Comparison of ENCODE assay signal across 9 cellular contexts in the genomic region with DNA sequence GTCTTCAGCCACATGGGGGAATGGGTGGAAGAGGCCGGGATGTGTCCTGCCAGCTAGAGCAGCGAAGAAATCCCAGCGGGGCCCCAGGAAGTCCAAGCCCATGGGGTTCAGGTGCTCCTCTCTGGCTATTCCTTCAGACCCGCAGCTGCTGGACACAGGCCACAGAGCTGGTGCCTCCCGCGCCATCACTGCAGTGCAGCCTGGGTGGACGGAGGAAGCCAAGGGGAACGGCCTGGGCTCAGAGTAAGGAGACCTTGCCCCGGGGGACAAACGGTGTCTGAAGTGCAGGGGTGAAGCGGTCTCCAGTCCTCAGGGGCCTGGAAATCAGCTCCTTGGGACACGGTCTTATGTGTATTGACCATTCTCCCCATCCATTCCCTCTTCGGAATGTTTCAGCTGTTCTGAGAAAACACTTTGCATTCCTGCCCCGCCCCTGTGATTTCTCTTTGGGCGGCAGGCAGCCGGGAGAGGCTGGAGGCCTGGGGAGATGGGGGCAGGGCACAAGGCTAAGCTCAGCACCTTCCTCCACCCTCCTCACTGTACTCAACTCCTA. TPM values are rescaled to one million over a fixed set of nuclear protein-coding genes. Genes with fewer than 3 reads are reported as not detected.
DNase-seq lines count a peak whose midpoint lies in the region; ATAC-seq and TF ChIP-seq lines count a peak whose summit lies in the region.
"Had no signal": no experiment of that assay in that cellular context is flagged by ENCODE, and none has a peak within 500 bp of the region (broad histone marks: within the 10 kb centered on the region; RNA-seq: fewer than 3 reads in every experiment).

No MANE protein-coding gene starts in this region.

- H3K9ac ChIP-seq in subcutaneous abdominal adipose tissue (ENCODE audit: low read length in 5 of 5) = peak overlapping the region in 2 of 5 donors; percentile 6 to 35

- H3K9me3 ChIP-seq in left lung = no peaks in the 10 kb centered on the region
- no peaks in the 10 kb centered on the region for H3K9me3 ChIP-seq in subcutaneous abdominal adipose tissue (ENCODE audit: control insufficient read depth in 5 of 5, low read length in 5 of 5)
- no peaks in the 10 kb centered on the region for H3K9me3 ChIP-seq in CD8-positive, alpha-beta T cell (ENCODE audit: low read length)

- intact Hi-C loops in left lung (cut with DNase I) = no loop called here
- intact Hi-C loops in CD8-positive, alpha-beta T cell (cut with DNase I, micrococcal nuclease) = no loop called here

- CTCF ChIA-PET in CD8-positive, alpha-beta T cell (lab: Charles Lee) = no interaction called here

- H3K4me3 Mint-ChIP-seq in CD8-positive, alpha-beta T cell = no peak overlapping the region

- H3K27me3 Mint-ChIP-seq in CD8-positive, alpha-beta T cell (ENCODE audit: low read depth) = no peaks in the 10 kb centered on the region

- no peaks in the 10 kb centered on the region for H3K27me3 ChIP-seq in left lung
- peaks cover 0 to 2% (median 0%) of the 10 kb centered on the region in 5 donors for H3K27me3 ChIP-seq in subcutaneous abdominal adipose tissue (ENCODE audit: control insufficient read depth in 5 of 5, insufficient read depth in 4 of 5, low read length in 5 of 5)
- no peaks in the 10 kb centered on the region for H3K27me3 ChIP-seq in CD8-positive, alpha-beta T cell (ENCODE audit: insufficient read depth, low read length)

- H3K4me1 ChIP-seq in left lung (peaks cover 63 to 74% of the 10 kb centered on the region in 2 donors), subcutaneous abdominal adipose tissue (ENCODE audit: control insufficient read depth in 5 of 5, insufficient read depth in 5 of 5, low read length in 5 of 5) (peaks cover 23 to 80% (median 61%) of the 10 kb centered on the region in 5 donors)
- H3K4me1 ChIP-seq in CD8-positive, alpha-beta T cell (ENCODE audit: insufficient read depth, low read length) = peaks cover 12% of the 10 kb centered on the region

- no peak for TF ChIP-seq CTCF in coronary artery (IDR thresholded peaks at IDR 0.05)
- no peak for TF ChIP-seq CTCF in left lung (IDR thresholded peaks at IDR 0.05)
- no peak for TF ChIP-seq CTCF in CD8-positive, alpha-beta T cell (IDR thresholded peaks at IDR 0.05)

- H3K36me3 Mint-ChIP-seq in CD8-positive, alpha-beta T cell = peaks cover 23% of the 10 kb centered on the region

- H3K27ac Mint-ChIP-seq in CD8-positive, alpha-beta T cell = no peak overlapping the region

- H3K4me1 Mint-ChIP-seq in CD8-positive, alpha-beta T cell (ENCODE audit: low read depth) = peaks cover 8% of the 10 kb centered on the region

- peaks cover 0 to 34% of the 10 kb centered on the region in 2 donors for H3K36me3 ChIP-seq in left lung
- H3K36me3 ChIP-seq in subcutaneous abdominal adipose tissue (ENCODE audit: control insufficient read depth in 5 of 5, insufficient read depth in 5 of 5, low read length in 5 of 5) = peaks cover 0 to 22% (median 15%) of the 10 kb centered on the region in 5 donors
- no peaks in the 10 kb centered on the region for H3K36me3 ChIP-seq in CD8-positive, alpha-beta T cell (ENCODE audit: insufficient read depth, low read length)

- H3K9me3 Mint-ChIP-seq in CD8-positive, alpha-beta T cell = no peaks in the 10 kb centered on the region

- H3K4me3 ChIP-seq in coronary artery (peak overlapping the region; percentile 57), left lung (peak overlapping the region in 1 of 2 donors; percentile 9), subcutaneous abdominal adipose tissue (ENCODE audit: low read depth in 1 of 5, low read length in 5 of 5) (peak overlapping the region in 3 of 5 donors; percentile 4 to 45 (median 39))
- H3K4me3 ChIP-seq in CD8-positive, alpha-beta T cell (ENCODE audit: low read depth, low read length) = no peak overlapping the region
- H3K4me3 ChIP-seq: GM12878 had no signal

- DNase-seq in HT-29 (ENCODE audit: low spot score) (peak; percentile 56), coronary artery (ENCODE audit: low spot score) (no peak), left lung (peak; percentile 84 to 86)
- no peak for DNase-seq in CD8-positive, alpha-beta T cell

- ATAC-seq in left lung = peak; percentile 73
- ATAC-seq in GM21619 (IDR thresholded peaks at IDR 0.05; ENCODE audit: unreplicated experiment) = no peak
- ATAC-seq in GM21723 (IDR thresholded peaks at IDR 0.05; ENCODE audit: unreplicated experiment) = no peak
- no peak for ATAC-seq in HG03439 (IDR thresholded peaks at IDR 0.05; ENCODE audit: unreplicated experiment)
- ATAC-seq in CD8-positive, alpha-beta T cell = no peak
- ATAC-seq: GM12878 had no signal

- peak overlapping the region; percentile 79 to 99 for H3K27ac ChIP-seq in coronary artery
- peak overlapping the region; percentile 89 to 94 for H3K27ac ChIP-seq in left lung
- peak overlapping the region; percentile 93 for H3K27ac ChIP-seq in subcutaneous abdominal adipose tissue (ENCODE audit: low read depth, low read length)
- no peak overlapping the region for H3K27ac ChIP-seq in CD8-positive, alpha-beta T cell (ENCODE audit: low read depth, low read length)

- POLR2A ChIA-PET in CD8-positive, alpha-beta T cell (lab: Charles Lee) = interaction anchor here (1.8 kb wide), 1 partner anchor 16 kb away, joined by 7 read pairs; no protein-coding TSS in a partner anchor

RNA-seq across cellular contexts. Expression of gene MTHFR, which starts 18.4 kb away (rescaled TPM):
- 25.3 and 32.2 TPM in 2 replicates for total RNA-seq in HT-29 (2014; rRNA removed; shearing (Covaris generic))
- total RNA-seq in left lung = 10 to 100 TPM; 34.2 to 44.5 TPM
- 10 to 100 TPM; 27.3 to 27.5 TPM for total RNA-seq in CD8-positive, alpha-beta T cell

RNA-seq across cellular contexts. Expression of gene CLCN6, which starts 18.7 kb away (rescaled TPM):
- total RNA-seq in HT-29 (2014; rRNA removed; shearing (Covaris generic)) = 9.7 TPM in 2 replicates
- 10 to 100 TPM; 17.7 to 43.4 TPM for total RNA-seq in left lung
- total RNA-seq in CD8-positive, alpha-beta T cell = 10 to 100 TPM; 14.8 to 18.5 TPM

RNA-seq across cellular contexts. Expression of gene C1orf167, which starts 25.3 kb away (rescaled TPM):
- not detected in 2 replicates for total RNA-seq in HT-29 (2014; rRNA removed; shearing (Covaris generic))
- total RNA-seq in left lung = 10 to 100 TPM in 1 of 2 donors, 1 to 10 TPM in 1; 5.7 to 14.4 TPM
- total RNA-seq in CD8-positive, alpha-beta T cell = not detected

RNA-seq across cellular contexts. Expression of gene AGTRAP, which starts 51.4 kb away (rescaled TPM):
- total RNA-seq in HT-29 (2014; rRNA removed; shearing (Covaris generic)) = 52.8 and 54.7 TPM in 2 replicates
- 10 to 100 TPM; 49.0 to 95.8 TPM for total RNA-seq in left lung
- total RNA-seq in CD8-positive, alpha-beta T cell = 10 to 100 TPM; 10.4 to 10.9 TPM

Comparison
In these comparisons a context has a peak if more than half of its experiments do, and no peak if none do; other contexts are left out.
1. DNase-seq: peak in HT-29 (single experiment) and left lung (2 of 2); none in coronary artery (single experiment) and CD8-positive, alpha-beta T cell (0 of 7).